In genomic region chr2:54558976-54559410, GRCh38 we compare ENCODE assay signal across 8 cellular contexts.
DNase-seq lines count a peak whose midpoint lies in the region; ATAC-seq and TF ChIP-seq lines count a peak whose summit lies in the region.

No MANE protein-coding gene starts in this region.

- H3K27ac Mint-ChIP-seq in activated CD8-positive, alpha-beta T cell treated with anti-CD3 and anti-CD28 coated beads for 36 hours: peak overlapping the region; percentile 95

- WGBS in heart left ventricle, 4 donors: 25 to 36% (median 31%) methylated on average over 6 of the region's 6 CpGs

- peaks cover 24 to 96% (median 83%) of the 10 kb centered on the region in 12 donors for H3K4me1 ChIP-seq in heart left ventricle
- peaks cover 14% of the 10 kb centered on the region; the same call in 1 of the 2 replicates for H3K4me1 ChIP-seq in iPS-20b (ENCODE audit: insufficient read depth, low read length)
- H3K4me1 ChIP-seq in stomach smooth muscle (ENCODE audit: control insufficient read depth, insufficient read depth, low read length): peaks cover 45% of the 10 kb centered on the region

- intact Hi-C loops in heart left ventricle (cut with DNase I): loop anchor here in 1 of 10 donors (5.0 kb wide), 1 partner anchor 37 kb away; no protein-coding TSS in a partner anchor
- intact Hi-C loops in Right ventricle myocardium inferior (cut with DNase I): loop anchor here (5.0 kb wide), 1 partner anchor 48 kb away; no protein-coding TSS in a partner anchor
- intact Hi-C loops in activated CD8-positive, alpha-beta T cell treated with anti-CD3 and anti-CD28 coated beads for 36 hours (cut with micrococcal nuclease): loop anchor here (2.0 to 5.0 kb wide), 3 partner anchors 14 to 37 kb away; no protein-coding TSS in a partner anchor

- POLR2A ChIA-PET in activated CD8-positive, alpha-beta T cell treated with anti-CD3 and anti-CD28 coated beads for 36 hours (lab: Charles Lee): interaction anchor here (0.9 to 6.5 kb wide), 17 partner anchors 11 to 105 kb away, joined by 3 to 100 read pairs (median 7); no protein-coding TSS in a partner anchor

- CTCF ChIA-PET in activated CD8-positive, alpha-beta T cell treated with anti-CD3 and anti-CD28 coated beads for 36 hours (lab: Charles Lee): interaction anchor here (0.9 to 5.5 kb wide), 17 partner anchors 11 to 146 kb away, joined by 3 to 34 read pairs (median 12); no protein-coding TSS in a partner anchor

- DNase-seq in heart left ventricle: no peak
- DNase-seq in Right ventricle myocardium inferior (ENCODE audit: missing footprints): no peak
- DNase-seq in activated CD8-positive, alpha-beta T cell treated with anti-CD3 and anti-CD28 coated beads for 36 hours: no peak
- DNase-seq in effector CD8-positive, alpha-beta T cell (lab: John Stamatoyannopoulos, UW): no peak
- DNase-seq in NCI-H345 treated with DMSO at 0.1 percent for 48 hours (lab: John Stamatoyannopoulos, UW; ENCODE audit: unreplicated experiment): no peak

- H3K27ac ChIP-seq in heart left ventricle: peak overlapping the region; percentile 43 to 94 (median 84)
- peak overlapping the region; percentile 1 for H3K27ac ChIP-seq in iPS-20b (ENCODE audit: low read length)
- peak overlapping the region; percentile 60 for H3K27ac ChIP-seq in stomach smooth muscle (ENCODE audit: low read length)

- H3K9ac ChIP-seq in iPS-20b (ENCODE audit: low read depth, low read length): peak overlapping the region; percentile 99
- peak overlapping the region; percentile 60 to 61 for H3K9ac ChIP-seq in stomach smooth muscle (ENCODE audit: low read length in 2 of 2)

- peak overlapping the region in 11 of 12 donors; percentile 17 to 67 (median 56) for H3K4me3 ChIP-seq in heart left ventricle
- H3K4me3 ChIP-seq in iPS-20b (ENCODE audit: low read length): peak overlapping the region; percentile 85
- peak overlapping the region; percentile 59 to 79 for H3K4me3 ChIP-seq in stomach smooth muscle (ENCODE audit: low read length in 2 of 2)

- no peak for TF ChIP-seq POLR2A in heart left ventricle (IDR thresholded peaks at IDR 0.05)

- H3K36me3 Mint-ChIP-seq in activated CD8-positive, alpha-beta T cell treated with anti-CD3 and anti-CD28 coated beads for 36 hours (ENCODE audit: low read depth): peaks cover 14% of the 10 kb centered on the region

- H3K9me3 Mint-ChIP-seq in activated CD8-positive, alpha-beta T cell treated with anti-CD3 and anti-CD28 coated beads for 36 hours: no peaks in the 10 kb centered on the region

- H3K27me3 Mint-ChIP-seq in activated CD8-positive, alpha-beta T cell treated with anti-CD3 and anti-CD28 coated beads for 36 hours: no peaks in the 10 kb centered on the region

- H3K9me3 ChIP-seq in heart left ventricle (no peaks in the 10 kb centered on the region), iPS-20b (ENCODE audit: insufficient read depth, low read depth, low read length) (no peaks in the 10 kb centered on the region), stomach smooth muscle (ENCODE audit: control insufficient read depth in 2 of 2, low read length in 2 of 2) (no peaks in the 10 kb centered on the region)

- H3K4me1 Mint-ChIP-seq in activated CD8-positive, alpha-beta T cell treated with anti-CD3 and anti-CD28 coated beads for 36 hours (ENCODE audit: low read depth): peaks cover 48% of the 10 kb centered on the region

- no peaks in the 10 kb centered on the region for H3K27me3 ChIP-seq in heart left ventricle
- H3K27me3 ChIP-seq in iPS-20b (ENCODE audit: insufficient read depth, low read length): no peaks in the 10 kb centered on the region
- no peaks in the 10 kb centered on the region for H3K27me3 ChIP-seq in stomach smooth muscle (ENCODE audit: control insufficient read depth in 1 of 2, insufficient read depth in 2 of 2, low read length in 2 of 2)

- H3K36me3 ChIP-seq in heart left ventricle (peaks cover 0 to 4% (median 0%) of the 10 kb centered on the region in 9 donors), iPS-20b (ENCODE audit: insufficient read depth, low read depth, low read length) (no peaks in the 10 kb centered on the region), stomach smooth muscle (ENCODE audit: control insufficient read depth in 2 of 2, insufficient read depth in 2 of 2, low read length in 2 of 2) (no peaks in the 10 kb centered on the region)

- peak in 1 of 4 donors; percentile 11 for ATAC-seq in heart left ventricle
- no peak for ATAC-seq in Right ventricle myocardium inferior
- ATAC-seq in activated CD8-positive, alpha-beta T cell treated with anti-CD3 and anti-CD28 coated beads for 36 hours: no peak
- no peak for ATAC-seq in HG03354 (IDR thresholded peaks at IDR 0.05; ENCODE audit: poor library complexity, severe bottlenecking, unreplicated experiment)

- TF ChIP-seq CTCF in heart left ventricle (IDR thresholded peaks at IDR 0.05): no peak
- no peak for TF ChIP-seq CTCF in activated CD8-positive, alpha-beta T cell treated with anti-CD3 and anti-CD28 coated beads for 36 hours (IDR thresholded peaks at IDR 0.05)

- peak overlapping the region; percentile 86 for H3K4me3 Mint-ChIP-seq in activated CD8-positive, alpha-beta T cell treated with anti-CD3 and anti-CD28 coated beads for 36 hours

Comparison
In these comparisons a context has a peak if more than half of its experiments do, and no peak if none do; other contexts are left out.
1. H3K27ac ChIP-seq: peak in every context shown above with its lines; median percentile 84 in heart left ventricle; 60 in stomach smooth muscle; 1 in iPS-20b.